Comparison of ENCODE assay signal across 33 cellular contexts in the genomic region with DNA sequence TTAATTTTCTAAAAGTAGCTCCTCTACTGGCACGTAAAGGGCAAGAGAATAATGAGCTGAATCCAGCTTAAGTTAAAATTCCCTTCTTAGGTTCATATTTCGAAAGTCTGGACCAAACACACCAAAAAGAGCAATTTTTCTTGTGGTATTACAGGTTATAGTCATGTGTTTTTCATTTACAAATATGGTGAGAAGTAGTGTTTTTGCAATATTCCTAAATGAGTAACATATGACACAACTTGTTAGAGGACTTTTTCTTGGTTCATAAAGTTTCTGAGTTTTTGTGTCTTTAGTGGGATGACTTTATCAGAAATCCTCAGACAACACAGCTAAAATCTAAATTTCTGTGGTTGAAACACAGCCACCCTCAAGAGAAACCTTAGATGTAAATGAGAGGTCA.
"Had no signal": no experiment of that assay in that cellular context is flagged by ENCODE, and none has a peak within 500 bp of the region (broad histone marks: within the 10 kb centered on the region; RNA-seq: fewer than 3 reads in every experiment).

No MANE protein-coding gene starts in this region.

- H3K4me2 ChIP-seq: KMS-11, SK-N-SH had no signal

- H3K27me3 Mint-ChIP-seq: activated CD4-positive, alpha-beta T cell treated with anti-CD3 and anti-CD28 coated beads for 36 hours; activated CD4-positive, alpha-beta T cell treated with anti-CD3 and anti-CD28 coated beads, Interleukin-2, amount 10 ng/mL, durations not matched to agents 7 days and 5 days; activated naive CD4-positive, alpha-beta T cell treated with anti-CD3 and anti-CD28 coated beads, Interleukin-2, amount 10 ng/mL, durations not matched to agents 7 days and 5 days; activated naive CD8-positive, alpha-beta T cell; activated naive CD8-positive, alpha-beta T cell treated with anti-CD3 and anti-CD28 coated beads, Interleukin-2, amount 50 U/mL, for 24 hours had no signal

- H3K4me1 ChIP-seq: SJSA1 had no signal

- H3K9me3 ChIP-seq: SJSA1, SK-N-SH had no signal

- H3K4me3 Mint-ChIP-seq: activated CD4-positive, alpha-beta T cell treated with anti-CD3 and anti-CD28 coated beads for 36 hours; activated CD4-positive, alpha-beta T cell treated with anti-CD3 and anti-CD28 coated beads, Interleukin-2, amount 10 ng/mL, durations not matched to agents 7 days and 5 days; activated naive CD4-positive, alpha-beta T cell treated with anti-CD3 and anti-CD28 coated beads, Interleukin-2, amount 10 ng/mL, durations not matched to agents 7 days and 5 days; activated naive CD8-positive, alpha-beta T cell; activated naive CD8-positive, alpha-beta T cell treated with anti-CD3 and anti-CD28 coated beads, Interleukin-2, amount 50 U/mL, for 24 hours; activated T-cell treated with anti-CD3 and anti-CD28 coated beads, Interleukin-2, amount 50 U/mL, for 4 hours; activated T-helper 1 cell treated with anti-CD3 and anti-CD28 coated beads, Interleukin-12 subunit alpha, Interleukin-12 subunit beta, Interleukin-2, Interleukin-4 antibody, amounts not matched to agents 30 ng/mL and 10 ng/mL and 1 ng/mL, durations not matched to agents 14 hours and 24 hours and 36 hours; T-helper 1 cell treated with Interleukin-12 subunit alpha and Interleukin-12 subunit beta and Interleukin-4 antibody, amounts not matched to agents 30 μg/mL and 1 μg/mL, for 36 hours; T-helper 2 cell treated with Interferon-gamma antibody and Interleukin-4, amounts not matched to agents 5 μg/mL and 100 μg/mL, for 36 hours had no signal

- H3K9ac ChIP-seq: KMS-11, SK-N-SH had no signal

- H3K27ac ChIP-seq: brain microvascular endothelial cell, KMS-11, SJSA1 had no signal

- H3K27me3 ChIP-seq: brain microvascular endothelial cell, SJSA1 had no signal

- H3K36me3 Mint-ChIP-seq: activated naive CD4-positive, alpha-beta T cell treated with anti-CD3 and anti-CD28 coated beads, Interleukin-2, amount 10 ng/mL, durations not matched to agents 7 days and 5 days had no signal

- FAIRE-seq: TTC549 had no signal

- ATAC-seq: activated CD4-positive, alpha-beta T cell treated with anti-CD3 and anti-CD28 coated beads for 36 hours; activated naive CD8-positive, alpha-beta T cell treated with anti-CD3 and anti-CD28 coated beads, Interleukin-2, amount 50 U/mL, for 24 hours; activated T-cell treated with anti-CD3 and anti-CD28 coated beads, Interleukin-2, amount 50 U/mL, for 4 hours; Panc1 had no signal

- H3K4me1 Mint-ChIP-seq: activated CD4-positive, alpha-beta T cell treated with anti-CD3 and anti-CD28 coated beads for 36 hours; activated CD4-positive, alpha-beta T cell treated with anti-CD3 and anti-CD28 coated beads, Interleukin-2, amount 10 ng/mL, durations not matched to agents 7 days and 5 days; activated naive CD4-positive, alpha-beta T cell treated with anti-CD3 and anti-CD28 coated beads, Interleukin-2, amount 10 ng/mL, durations not matched to agents 7 days and 5 days; activated naive CD8-positive, alpha-beta T cell treated with anti-CD3 and anti-CD28 coated beads, Interleukin-2, amount 50 U/mL, for 24 hours had no signal

- H3K4me3 ChIP-seq: SJSA1 had no signal

- H3K27ac Mint-ChIP-seq: activated CD4-positive, alpha-beta T cell treated with anti-CD3 and anti-CD28 coated beads for 36 hours; activated CD4-positive, alpha-beta T cell treated with anti-CD3 and anti-CD28 coated beads, Interleukin-2, amount 10 ng/mL, durations not matched to agents 7 days and 5 days; activated naive CD4-positive, alpha-beta T cell treated with anti-CD3 and anti-CD28 coated beads, Interleukin-2, amount 10 ng/mL, durations not matched to agents 7 days and 5 days; activated naive CD8-positive, alpha-beta T cell; activated naive CD8-positive, alpha-beta T cell treated with anti-CD3 and anti-CD28 coated beads, Interleukin-2, amount 50 U/mL, for 24 hours; activated T-helper 1 cell treated with anti-CD3 and anti-CD28 coated beads, Interleukin-12 subunit alpha, Interleukin-12 subunit beta, Interleukin-2, Interleukin-4 antibody, amounts not matched to agents 30 ng/mL and 10 ng/mL and 1 ng/mL, durations not matched to agents 14 hours and 24 hours and 36 hours; T-helper 1 cell treated with Interleukin-12 subunit alpha and Interleukin-12 subunit beta and Interleukin-4 antibody, amounts not matched to agents 30 μg/mL and 1 μg/mL, for 36 hours; T-helper 2 cell treated with Interferon-gamma antibody and Interleukin-4, amounts not matched to agents 5 μg/mL and 100 μg/mL, for 36 hours had no signal

- H3K36me3 ChIP-seq: brain microvascular endothelial cell, SJSA1 had no signal

- DNase-seq: activated CD4-positive, alpha-beta T cell treated with anti-CD3 and anti-CD28 coated beads for 36 hours; activated CD4-positive, alpha-beta T cell treated with anti-CD3 and anti-CD28 coated beads, Interleukin-2, amount 10 ng/mL, durations not matched to agents 7 days and 5 days; activated CD4-positive, alpha-beta T cell treated with anti-CD3 and anti-CD28 coated beads, Interleukin-2, amount 50 U/mL, for 48 hours; activated CD8-positive, alpha-beta memory T cell treated with anti-CD3 and anti-CD28 coated beads, Interleukin-2, amount 50 U/mL, for 4 hours; activated effector memory CD4-positive, alpha-beta T cell treated with Interleukin-2 at 50 U/mL for 16 hours; activated naive CD4-positive, alpha-beta T cell treated with anti-CD3 and anti-CD28 coated beads, Interleukin-2, amount 10 ng/mL, durations not matched to agents 7 days and 5 days; activated naive CD8-positive, alpha-beta T cell treated with anti-CD3 and anti-CD28 coated beads, Interleukin-2, amount 50 U/mL, for 24 hours; activated T-cell treated with anti-CD3 and anti-CD28 coated beads for 4 hours; activated T-cell treated with anti-CD3 and anti-CD28 coated beads, Interleukin-2, amount 50 U/mL, for 4 hours; anterior cingulate cortex; brain microvascular endothelial cell; central memory CD4-positive, alpha-beta T cell; NCI-H1092 treated with DMSO at 0.1 percent for 48 hours; NCI-H1417; NCI-H146; NCI-H187; NCI-H2081; NCI-H2171 treated with DMSO at 0.1 percent for 48 hours; NCI-H226; NCI-H446 treated with DMSO at 0.1 percent for 48 hours; NCI-H524; NCI-H69; NCI-H82; SHP77 treated with DMSO at 0.1 percent for 48 hours; SK-N-SH had no signal
